Comparison of ENCODE assay signal across 9 cellular contexts in the genomic region with DNA sequence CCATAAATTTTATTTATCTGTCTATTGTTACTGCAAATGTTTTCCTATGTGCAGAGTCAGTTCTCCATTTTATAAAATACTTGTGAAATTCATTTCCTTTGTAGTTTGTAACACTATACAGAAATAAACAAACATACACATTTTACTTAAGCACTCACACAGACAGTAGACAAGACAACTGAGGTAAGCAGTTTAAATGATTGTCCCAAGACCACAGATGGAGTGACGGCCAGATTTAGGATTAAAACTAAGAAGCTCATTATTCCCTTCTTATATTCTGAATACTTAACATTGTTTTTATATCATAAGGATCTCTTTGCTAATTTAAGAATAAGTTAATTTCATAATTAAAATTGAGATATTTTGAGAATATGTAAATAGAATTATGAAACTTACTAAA.
DNase-seq lines count a peak whose midpoint lies in the region; ATAC-seq, FAIRE-seq and TF ChIP-seq lines count a peak whose summit lies in the region.
"Had no signal": no experiment of that assay in that cellular context is flagged by ENCODE, and none has a peak within 500 bp of the region (broad histone marks: within the 10 kb centered on the region; RNA-seq: fewer than 3 reads in every experiment).

No MANE protein-coding gene starts in this region.

- H2AFZ ChIP-seq in SU-DHL-6 (ENCODE audit: low read depth, low read length, severe bottlenecking) (peak overlapping the region; percentile 70), fibroblast of lung (ENCODE audit: low read length) (no peak overlapping the region)

- TF ChIP-seq CTCF in SU-DHL-6 (IDR thresholded peaks at IDR 0.05; ENCODE audit: insufficient read depth, low read length, poor library complexity, severe bottlenecking) = no peak
- TF ChIP-seq CTCF in fibroblast of lung (conservative IDR thresholded peaks at IDR 0.05 in 1 of 2, IDR thresholded peaks at IDR 0.05 in 1 of 2; ENCODE audit: low read depth in 1 of 2, low read length in 2 of 2) = no peak

- H4K20me1 ChIP-seq in SU-DHL-6 (ENCODE audit: low read depth, low read length) = no peaks in the 10 kb centered on the region
- no peaks in the 10 kb centered on the region for H4K20me1 ChIP-seq in fibroblast of lung (ENCODE audit: control insufficient read depth, extremely low read depth, insufficient read depth, low read length)

- H3K9ac ChIP-seq in SU-DHL-6 (ENCODE audit: low read length) = peak overlapping the region; percentile 56
- H3K9ac ChIP-seq in fibroblast of lung (ENCODE audit: insufficient read depth, low read length) = no peak overlapping the region

- DNase-seq in NCI-H2029 treated with DMSO at 0.1 percent for 48 hours (lab: John Stamatoyannopoulos, UW) (peak; percentile 26), NCI-H2029 (lab: John Stamatoyannopoulos, UW) (no peak), fibroblast of lung (ENCODE audit: low read depth in 2 of 2) (no peak), small intestine (peak; percentile 19), NCI-H187 (lab: John Stamatoyannopoulos, UW) (no peak)
- DNase-seq: NCI-H2171 treated with DMSO at 0.1 percent for 48 hours had no signal

- H3K79me2 ChIP-seq in SU-DHL-6 (ENCODE audit: insufficient read depth, low read length) (no peaks in the 10 kb centered on the region; the same call in 1 of the 2 replicates), fibroblast of lung (ENCODE audit: control insufficient read depth, insufficient read depth, low read length) (no peaks in the 10 kb centered on the region)

- H3K9me2 ChIP-seq in SU-DHL-6 (replicated peaks; ENCODE audit: insufficient read depth, low read length) = no peaks in the 10 kb centered on the region

- H3K4me1 ChIP-seq in fibroblast of lung (ENCODE audit: control insufficient read depth, extremely low read depth, insufficient read depth, low read length) (no peaks in the 10 kb centered on the region), small intestine (ENCODE audit: control insufficient read depth in 2 of 2, insufficient read depth in 1 of 2, low read depth in 1 of 2, low read length in 1 of 2) (peaks cover 3 to 5% of the 10 kb centered on the region in 2 donors)

- TF ChIP-seq POLR2A in GM18505 (IDR thresholded peaks at IDR 0.05; ENCODE audit: borderline replicate concordance, extremely low read depth, insufficient read depth, insufficient read length) = no peak

- peak overlapping the region; percentile 74 for H3K4me2 ChIP-seq in SU-DHL-6 (ENCODE audit: low read depth, low read length, poor library complexity, severe bottlenecking)
- H3K4me2 ChIP-seq in fibroblast of lung (ENCODE audit: extremely low read depth, insufficient read depth, low read length) = peak overlapping the region; percentile 93

- H3K4me3 ChIP-seq in SU-DHL-6 (ENCODE audit: insufficient read depth, low read length, poor library complexity, severe bottlenecking) (peak overlapping the region; percentile 63), fibroblast of lung (replicated peaks in 1 of 4; ENCODE audit: control extremely low read depth in 1 of 4, insufficient read depth in 1 of 4, low read depth in 3 of 4, low read length in 4 of 4) (no peak overlapping the region), small intestine (ENCODE audit: low read depth in 1 of 2, low read length in 2 of 2) (peak overlapping the region in 1 of 2 donors; percentile 11)

- H3K27ac ChIP-seq in SU-DHL-6 (ENCODE audit: low read depth, low read length) = peak overlapping the region; percentile 48; the same call in 1 of the 2 replicates
- H3K27ac ChIP-seq in fibroblast of lung (ENCODE audit: insufficient read depth, low read length) = no peak overlapping the region
- H3K27ac ChIP-seq in small intestine (ENCODE audit: low read depth in 1 of 2, low read length in 1 of 2) = no peak overlapping the region

- H3K36me3 ChIP-seq in SU-DHL-6 (ENCODE audit: low read length) (no peaks in the 10 kb centered on the region), fibroblast of lung (ENCODE audit: control insufficient read depth, insufficient read depth, low read length) (no peaks in the 10 kb centered on the region), small intestine (ENCODE audit: control insufficient read depth in 2 of 2, insufficient read depth in 2 of 2, low read length in 2 of 2) (no peaks in the 10 kb centered on the region)

- FAIRE-seq in small intestine (lab: Jason Lieb, UNC) = no peak

- H3F3A ChIP-seq in SU-DHL-6 (ENCODE audit: insufficient read depth) = peaks cover 20% of the 10 kb centered on the region

- H3K9me3 ChIP-seq in SU-DHL-6 (ENCODE audit: insufficient read depth, low read length) = no peaks in the 10 kb centered on the region
- H3K9me3 ChIP-seq in fibroblast of lung (ENCODE audit: control insufficient read depth, insufficient read depth, low read depth, low read length) = no peaks in the 10 kb centered on the region
- H3K9me3 ChIP-seq in small intestine (ENCODE audit: control insufficient read depth, low read depth) = no peaks in the 10 kb centered on the region

- WGBS in small intestine, 3 donors = 17 to 48% (median 31%) methylated on average over 1 of the region's 1 CpG

- H3K27me3 ChIP-seq in SU-DHL-6 (ENCODE audit: low read length) = no peaks in the 10 kb centered on the region
- no peaks in the 10 kb centered on the region for H3K27me3 ChIP-seq in fibroblast of lung (ENCODE audit: control insufficient read depth, insufficient read depth, low read length)
- H3K27me3 ChIP-seq in small intestine (ENCODE audit: control insufficient read depth in 2 of 2, insufficient read depth in 2 of 2, low read length in 2 of 2) = no peaks in the 10 kb centered on the region

- ATAC-seq in HG02981 (IDR thresholded peaks at IDR 0.05; ENCODE audit: unreplicated experiment) (no peak), GM18505 (IDR thresholded peaks at IDR 0.05; ENCODE audit: unreplicated experiment) (no peak)

Comparison
In these comparisons a context has a peak if more than half of its experiments do, and no peak if none do; other contexts are left out.
1. DNase-seq: peak in NCI-H2029 treated with DMSO at 0.1 percent for 48 hours (single experiment) and small intestine (single experiment); none in NCI-H2029 (single experiment), fibroblast of lung (0 of 2) and NCI-H187 (0 of 2).